In the genomic region with DNA sequence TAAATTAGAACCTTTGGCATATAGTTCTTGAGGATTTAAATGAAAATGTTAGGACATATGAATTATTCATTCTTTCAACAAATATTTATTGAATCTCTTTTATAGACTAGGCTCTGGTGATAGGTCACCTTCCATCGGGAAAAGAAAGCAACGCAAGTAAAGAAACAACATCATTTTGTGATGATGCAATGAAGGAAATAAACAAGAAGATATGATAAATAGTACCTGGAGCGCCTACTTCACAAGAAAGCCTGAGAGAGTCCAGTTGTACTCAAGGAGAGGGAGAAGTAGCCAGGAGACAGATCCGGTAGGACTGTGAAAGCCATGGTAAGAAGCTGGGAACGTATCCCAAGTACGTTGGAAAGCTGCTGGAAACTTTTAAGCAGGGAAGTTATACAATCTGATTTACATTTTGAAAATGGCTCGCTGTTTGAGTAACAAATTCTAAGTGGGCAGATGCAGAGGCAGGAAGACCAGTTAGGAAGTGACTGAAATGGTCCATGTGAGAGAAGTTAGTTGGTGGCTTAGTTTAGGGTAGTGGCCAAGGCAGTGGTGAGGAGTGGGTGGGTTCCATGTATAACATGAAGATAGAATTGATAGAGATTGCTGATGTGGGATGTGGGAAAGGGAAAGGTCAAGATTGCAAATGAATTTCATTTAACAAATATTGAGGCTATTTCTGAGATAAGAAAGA, we compare ENCODE assay signal across 19 cellular contexts. TPM values are rescaled to one million over a fixed set of nuclear protein-coding genes. Genes with fewer than 3 reads are reported as not detected.
A peak's percentile ranks its signal among the peaks of the same experiment; 100 is the strongest.
DNase-seq lines count a peak whose midpoint lies in the region; ATAC-seq and TF ChIP-seq lines count a peak whose summit lies in the region.
"Had no signal": no experiment of that assay in that cellular context is flagged by ENCODE, and none has a peak within 500 bp of the region (broad histone marks: within the 10 kb centered on the region; RNA-seq: fewer than 3 reads in every experiment).

No MANE protein-coding gene starts in this region.

- H2BK120ac ChIP-seq in mesenchymal stem cell (ENCODE audit: low read depth, low read length): no peak overlapping the region

- no peak overlapping the region for H3K23ac ChIP-seq in mesenchymal stem cell (ENCODE audit: low read length in 2 of 2)

- H3K9me3 ChIP-seq in adipocyte (ENCODE audit: control insufficient read depth, low read length) (no peaks in the 10 kb centered on the region), mesenchymal stem cell (ENCODE audit: control insufficient read depth, low read length) (no peaks in the 10 kb centered on the region), smooth muscle cell (replicated peaks; ENCODE audit: low read depth) (no peaks in the 10 kb centered on the region)
- H3K9me3 ChIP-seq: BE2C had no signal

- 96% methylated on average over 7 of the region's 7 CpGs for WGBS in mesenchymal stem cell
- 80% methylated on average over 7 of the region's 7 CpGs for WGBS in smooth muscle cell (ENCODE audit: low lambda C conversion rate)

- no peak for ATAC-seq in GM19395 (IDR thresholded peaks at IDR 0.05; ENCODE audit: unreplicated experiment)
- ATAC-seq in activated T-cell treated with anti-CD3 and anti-CD28 coated beads, Interleukin-2, amount 50 U/mL, for 72 hours (replicated peaks in 1 of 2): no peak
- ATAC-seq: GM12878 had no signal

- H2AFZ ChIP-seq in mesenchymal stem cell (ENCODE audit: low read depth, low read length): no peak overlapping the region
- peak overlapping the region; percentile 5 for H2AFZ ChIP-seq in smooth muscle cell (ENCODE audit: low read depth)

- no peak overlapping the region for H3K14ac ChIP-seq in mesenchymal stem cell (ENCODE audit: low read length in 2 of 2)

- H2BK12ac ChIP-seq in mesenchymal stem cell (ENCODE audit: low read length in 2 of 2): no peak overlapping the region

- H3K4ac ChIP-seq in mesenchymal stem cell (ENCODE audit: low read depth in 1 of 2, low read length in 2 of 2): no peak overlapping the region

- no peak overlapping the region for H3K4me3 Mint-ChIP-seq in activated T-helper 1 cell treated with anti-CD3 and anti-CD28 coated beads, Interleukin-12 subunit alpha, Interleukin-12 subunit beta, Interleukin-2, Interleukin-4 antibody, amounts not matched to agents 30 ng/mL and 10 ng/mL and 1 ng/mL, durations not matched to agents 14 hours and 24 hours and 36 hours
- H3K4me3 Mint-ChIP-seq in activated T-cell treated with anti-CD3 and anti-CD28 coated beads, Interleukin-2, amount 50 U/mL, for 72 hours: no peak overlapping the region
- H3K4me3 Mint-ChIP-seq: CD4-positive, alpha-beta memory T cell had no signal

- H2AK5ac ChIP-seq in mesenchymal stem cell (ENCODE audit: low read length, severe bottlenecking): no peak overlapping the region

- no peak overlapping the region for H2BK5ac ChIP-seq in mesenchymal stem cell (ENCODE audit: low read depth, low read length, poor library complexity, severe bottlenecking)

- H4K8ac ChIP-seq in mesenchymal stem cell (ENCODE audit: low read length): no peak overlapping the region

- TF ChIP-seq CTCF in smooth muscle cell (IDR thresholded peaks at IDR 0.05; ENCODE audit: borderline replicate concordance, insufficient read depth, poor library complexity, severe bottlenecking): no peak

- no peaks in the 10 kb centered on the region for H4K20me1 ChIP-seq in smooth muscle cell (ENCODE audit: low read depth)

- H3K4me1 ChIP-seq in adipocyte (ENCODE audit: control insufficient read depth, insufficient read depth, low read length) (peaks cover 27% of the 10 kb centered on the region), mesenchymal stem cell (ENCODE audit: control insufficient read depth, insufficient read depth, low read depth, low read length) (no peaks in the 10 kb centered on the region), smooth muscle cell (ENCODE audit: low read depth) (peaks cover 3% of the 10 kb centered on the region)
- H3K4me1 ChIP-seq: BE2C had no signal

- H3K4me1 Mint-ChIP-seq in activated T-helper 1 cell treated with anti-CD3 and anti-CD28 coated beads, Interleukin-12 subunit alpha, Interleukin-12 subunit beta, Interleukin-2, Interleukin-4 antibody, amounts not matched to agents 30 ng/mL and 10 ng/mL and 1 ng/mL, durations not matched to agents 14 hours and 24 hours and 36 hours (ENCODE audit: low read depth): no peaks in the 10 kb centered on the region
- peaks cover 4% of the 10 kb centered on the region for H3K4me1 Mint-ChIP-seq in activated T-cell treated with anti-CD3 and anti-CD28 coated beads, Interleukin-2, amount 50 U/mL, for 72 hours (ENCODE audit: low read depth)
- H3K4me1 Mint-ChIP-seq: CD4-positive, alpha-beta memory T cell had no signal

- no peak overlapping the region for H4K91ac ChIP-seq in mesenchymal stem cell (ENCODE audit: low read length)

- H3K18ac ChIP-seq in mesenchymal stem cell (ENCODE audit: low read depth in 1 of 2, low read length in 2 of 2): no peak overlapping the region

- H3K9ac ChIP-seq in adipocyte (ENCODE audit: low read length): no peak overlapping the region
- peak overlapping the region; percentile 33 for H3K9ac ChIP-seq in mesenchymal stem cell (ENCODE audit: low read length)
- peak overlapping the region; percentile 16 for H3K9ac ChIP-seq in smooth muscle cell (ENCODE audit: low read depth)

- intact Hi-C loops in activated T-helper 1 cell treated with anti-CD3 and anti-CD28 coated beads, Interleukin-12 subunit alpha, Interleukin-12 subunit beta, Interleukin-2, Interleukin-4 antibody, amounts not matched to agents 30 ng/mL and 10 ng/mL and 1 ng/mL, durations not matched to agents 14 hours and 24 hours and 36 hours (cut with micrococcal nuclease): loop anchor here (5.0 kb wide), 1 partner anchor 101 kb away; no protein-coding TSS in a partner anchor

- H3K4me3 ChIP-seq in adipocyte (ENCODE audit: low read length) (peak overlapping the region; percentile 75), mesenchymal stem cell (ENCODE audit: insufficient read depth in 1 of 2, low read depth in 1 of 2, low read length in 2 of 2) (peak overlapping the region in 1 of 2 experiments; percentile 14), smooth muscle cell (no peak overlapping the region)
- H3K4me3 ChIP-seq: GM12878 had no signal

- no peak overlapping the region for H3K27ac Mint-ChIP-seq in activated T-helper 1 cell treated with anti-CD3 and anti-CD28 coated beads, Interleukin-12 subunit alpha, Interleukin-12 subunit beta, Interleukin-2, Interleukin-4 antibody, amounts not matched to agents 30 ng/mL and 10 ng/mL and 1 ng/mL, durations not matched to agents 14 hours and 24 hours and 36 hours
- H3K27ac Mint-ChIP-seq in activated T-cell treated with anti-CD3 and anti-CD28 coated beads, Interleukin-2, amount 50 U/mL, for 72 hours: no peak overlapping the region
- H3K27ac Mint-ChIP-seq: CD4-positive, alpha-beta memory T cell had no signal

- H3K4me2 ChIP-seq in mesenchymal stem cell (ENCODE audit: low read length, poor library complexity, severe bottlenecking) (no peak overlapping the region), smooth muscle cell (peak overlapping the region; percentile 78)

- H2BK15ac ChIP-seq in mesenchymal stem cell (ENCODE audit: low read depth, poor library complexity, severe bottlenecking): no peak overlapping the region

- H3K79me1 ChIP-seq in mesenchymal stem cell (replicated peaks; ENCODE audit: low read length, poor library complexity, severe bottlenecking): no peaks in the 10 kb centered on the region

- no peak overlapping the region for H3K27ac ChIP-seq in mesenchymal stem cell (ENCODE audit: low read length, poor library complexity, severe bottlenecking)
- H3K27ac ChIP-seq in smooth muscle cell (ENCODE audit: low read depth): peak overlapping the region; percentile 85
- H3K27ac ChIP-seq: C4-2B had no signal

- H3K27me3 Mint-ChIP-seq in activated T-helper 1 cell treated with anti-CD3 and anti-CD28 coated beads, Interleukin-12 subunit alpha, Interleukin-12 subunit beta, Interleukin-2, Interleukin-4 antibody, amounts not matched to agents 30 ng/mL and 10 ng/mL and 1 ng/mL, durations not matched to agents 14 hours and 24 hours and 36 hours (ENCODE audit: insufficient read depth): peaks cover 33% of the 10 kb centered on the region
- H3K27me3 Mint-ChIP-seq in activated T-cell treated with anti-CD3 and anti-CD28 coated beads, Interleukin-2, amount 50 U/mL, for 72 hours (ENCODE audit: low read depth): peaks cover 28% of the 10 kb centered on the region

- H3K36me3 Mint-ChIP-seq in activated T-helper 1 cell treated with anti-CD3 and anti-CD28 coated beads, Interleukin-12 subunit alpha, Interleukin-12 subunit beta, Interleukin-2, Interleukin-4 antibody, amounts not matched to agents 30 ng/mL and 10 ng/mL and 1 ng/mL, durations not matched to agents 14 hours and 24 hours and 36 hours (ENCODE audit: low read depth): no peaks in the 10 kb centered on the region
- H3K36me3 Mint-ChIP-seq in activated T-cell treated with anti-CD3 and anti-CD28 coated beads, Interleukin-2, amount 50 U/mL, for 72 hours (ENCODE audit: insufficient read depth in 2 of 2): no peaks in the 10 kb centered on the region
- H3K36me3 Mint-ChIP-seq: CD4-positive, alpha-beta memory T cell had no signal

- no peaks in the 10 kb centered on the region for H3K79me2 ChIP-seq in smooth muscle cell (ENCODE audit: low read depth)

- no peaks in the 10 kb centered on the region for H3K9me3 Mint-ChIP-seq in activated T-helper 1 cell treated with anti-CD3 and anti-CD28 coated beads, Interleukin-12 subunit alpha, Interleukin-12 subunit beta, Interleukin-2, Interleukin-4 antibody, amounts not matched to agents 30 ng/mL and 10 ng/mL and 1 ng/mL, durations not matched to agents 14 hours and 24 hours and 36 hours
- H3K9me3 Mint-ChIP-seq in activated T-cell treated with anti-CD3 and anti-CD28 coated beads, Interleukin-2, amount 50 U/mL, for 72 hours: no peaks in the 10 kb centered on the region
- H3K9me3 Mint-ChIP-seq: CD4-positive, alpha-beta memory T cell had no signal

- peaks cover 5% of the 10 kb centered on the region for H3F3A ChIP-seq in smooth muscle cell (ENCODE audit: low read depth)

- H3K27me3 ChIP-seq in adipocyte (replicated peaks; ENCODE audit: control insufficient read depth, insufficient read depth, low read length): no peaks in the 10 kb centered on the region
- H3K27me3 ChIP-seq in mesenchymal stem cell (ENCODE audit: control insufficient read depth in 1 of 2, insufficient read depth in 1 of 2, low read length in 2 of 2): no peaks in the 10 kb centered on the region
- H3K27me3 ChIP-seq in smooth muscle cell (ENCODE audit: low read depth): no peaks in the 10 kb centered on the region

- H3K36me3 ChIP-seq in adipocyte (ENCODE audit: control insufficient read depth, insufficient read depth, low read length, severe bottlenecking) (no peaks in the 10 kb centered on the region), mesenchymal stem cell (ENCODE audit: control insufficient read depth in 1 of 2, insufficient read depth in 2 of 2, low read depth in 1 of 2, low read length in 2 of 2) (no peaks in the 10 kb centered on the region), smooth muscle cell (ENCODE audit: low read depth) (no peaks in the 10 kb centered on the region)
- H3K36me3 ChIP-seq: BE2C had no signal

- DNase-seq in CD1c-positive myeloid dendritic cell (ENCODE audit: extremely low spot score) (peak; percentile 59), adipocyte (ENCODE audit: low read depth) (no peak), mesenchymal stem cell (no peak), smooth muscle cell (lab: John Stamatoyannopoulos, UW; ENCODE audit: unreplicated experiment) (no peak), NCI-H2171 treated with DMSO at 0.1 percent for 48 hours (lab: John Stamatoyannopoulos, UW) (no peak)
- no peak for DNase-seq in activated T-helper 1 cell treated with anti-CD3 and anti-CD28 coated beads, Interleukin-12 subunit alpha, Interleukin-12 subunit beta, Interleukin-2, Interleukin-4 antibody, amounts not matched to agents 30 ng/mL and 10 ng/mL and 1 ng/mL, durations not matched to agents 14 hours and 24 hours and 36 hours (ENCODE audit: low spot score)
- DNase-seq in activated T-cell treated with anti-CD3 and anti-CD28 coated beads, Interleukin-2, amount 50 U/mL, for 72 hours: no peak
- DNase-seq: ACHN; BE2C; CD4-positive, alpha-beta memory T cell; DMS53; DND-41; EL; HCEC 1CT; KBM-7 had no signal

RNA-seq across cellular contexts. Expression of a gene that starts 17.7 kb away (rescaled TPM):
- polyA plus RNA-seq in mesenchymal stem cell (2013, experiment 1 of 2): 60.8 TPM
- 63.6 TPM for polyA plus RNA-seq in mesenchymal stem cell (2013, experiment 2 of 2)
- total RNA-seq in smooth muscle cell: 47.6 and 50.9 TPM in 2 replicates
- 24.8 and 45.9 TPM in 2 replicates for polyA plus RNA-seq in smooth muscle cell
- 0.07 TPM in 1 of 2 replicates, not detected in the other for total RNA-seq in activated T-helper 1 cell treated with anti-CD3 and anti-CD28 coated beads, Interleukin-12 subunit alpha, Interleukin-12 subunit beta, Interleukin-2, Interleukin-4 antibody, amounts not matched to agents 30 ng/mL and 10 ng/mL and 1 ng/mL, durations not matched to agents 14 hours and 24 hours and 36 hours
- total RNA-seq in activated T-cell treated with anti-CD3 and anti-CD28 coated beads, Interleukin-2, amount 50 U/mL, for 72 hours: not detected
- total RNA-seq: CD4-positive, alpha-beta memory T cell; GM12878; HT-29 had no signal
- polyA plus RNA-seq: CD4-positive, alpha-beta memory T cell had no signal

RNA-seq across cellular contexts. Expression of a gene that starts 33.7 kb away (rescaled TPM):
- polyA plus RNA-seq in mesenchymal stem cell (2013, experiment 1 of 2): 313 TPM
- polyA plus RNA-seq in mesenchymal stem cell (2013, experiment 2 of 2): 343 TPM
- total RNA-seq in smooth muscle cell: 218 and 299 TPM in 2 replicates
- 133 and 214 TPM in 2 replicates for polyA plus RNA-seq in smooth muscle cell
- 74.1 and 93.1 TPM in 2 replicates for total RNA-seq in activated T-helper 1 cell treated with anti-CD3 and anti-CD28 coated beads, Interleukin-12 subunit alpha, Interleukin-12 subunit beta, Interleukin-2, Interleukin-4 antibody, amounts not matched to agents 30 ng/mL and 10 ng/mL and 1 ng/mL, durations not matched to agents 14 hours and 24 hours and 36 hours
- 10 to 100 TPM; 21.0 to 23.7 TPM for total RNA-seq in activated T-cell treated with anti-CD3 and anti-CD28 coated beads, Interleukin-2, amount 50 U/mL, for 72 hours

Comparison
In these comparisons a context has a peak if more than half of its experiments do, and no peak if none do; other contexts are left out.
1. RNA of a gene that starts 17.7 kb away (total RNA-seq): 47.6 to 50.9 TPM in smooth muscle cell; not detected in activated T-cell treated with anti-CD3 and anti-CD28 coated beads, Interleukin-2, amount 50 U/mL, for 72 hours and 0.07 TPM in activated T-helper 1 cell treated with anti-CD3 and anti-CD28 coated beads, Interleukin-12 subunit alpha, Interleukin-12 subunit beta, Interleukin-2, Interleukin-4 antibody, amounts not matched to agents 30 ng/mL and 10 ng/mL and 1 ng/mL, durations not matched to agents 14 hours and 24 hours and 36 hours; every median in the first group is over 10 times any median in the second.